Comparison of ENCODE assay signal across 1 cellular context in genomic region chr14:79074501-79074900, GRCh38.
TF ChIP-seq lines count a peak whose summit lies in the region.

No MANE protein-coding gene starts in this region.

TF ChIP-seq in SK-N-SH, 30 proteins besides CTCF, POLR2A, EP300 and RAD21 (continued from another document):
- no peak for TF ChIP-seq CHD2 (IDR thresholded peaks at IDR 0.05; ENCODE audit: low read length, partially characterized antibody)
- no peak for TF ChIP-seq SMC3 (IDR thresholded peaks at IDR 0.05; ENCODE audit: low read depth, low read length)
- TF ChIP-seq NFIC (IDR thresholded peaks at IDR 0.05; ENCODE audit: borderline replicate concordance), result no peak
- no peak for TF ChIP-seq YY1 (IDR thresholded peaks at IDR 0.05; ENCODE audit: low read depth)
TF ChIP-seq in SK-N-SH: peak in this region for 2.
